ENCODE assay signal across 1 cellular context in genomic region chr2:10930731-10931516, GRCh38.
TF ChIP-seq lines count a peak whose summit lies in the region.

No MANE protein-coding gene starts in this region.

TF ChIP-seq in HCT116, 20 proteins besides CTCF, POLR2A, EP300 and RAD21 (continued from another document):
- TF ChIP-seq ZBTB33 (IDR thresholded peaks at IDR 0.05; ENCODE audit: extremely low read depth, insufficient replicate concordance, low read length): no peak
- TF ChIP-seq FOSL1 (IDR thresholded peaks at IDR 0.05; ENCODE audit: low read depth): no peak
- TF ChIP-seq CBX3 (IDR thresholded peaks at IDR 0.05; ENCODE audit: low read depth): no peak
- TF ChIP-seq CEBPB (IDR thresholded peaks at IDR 0.05; ENCODE audit: low read depth): no peak
- TF ChIP-seq SP1 (IDR thresholded peaks at IDR 0.05; ENCODE audit: low read depth): no peak
- TF ChIP-seq ATF3 (IDR thresholded peaks at IDR 0.05): no peak
- TF ChIP-seq EZH2 (IDR thresholded peaks at IDR 0.05): no peak
- TF ChIP-seq MAX (IDR thresholded peaks at IDR 0.05): no peak
- no peak for TF ChIP-seq REST (IDR thresholded peaks at IDR 0.05; ENCODE audit: low read depth)
- TF ChIP-seq SRF (IDR thresholded peaks at IDR 0.05; ENCODE audit: low read depth): no peak
- no peak for TF ChIP-seq YY1 (IDR thresholded peaks at IDR 0.05; ENCODE audit: extremely low read depth, insufficient replicate concordance, low read depth, low read length)
- TF ChIP-seq EZH2phosphoT487 (IDR thresholded peaks at IDR 0.05; ENCODE audit: borderline replicate concordance): no peak
- TF ChIP-seq TCF7L2 (IDR thresholded peaks at IDR 0.05; ENCODE audit: borderline replicate concordance, extremely low read depth, insufficient read depth, insufficient read length): no peak
- no peak for TF ChIP-seq EGR1 (IDR thresholded peaks at IDR 0.05; ENCODE audit: low read depth)
- TF ChIP-seq POLR2AphosphoS5 (IDR thresholded peaks at IDR 0.05; ENCODE audit: low read depth, low read length): no peak
